ENCODE assay signal across 1 cellular context in genomic region chr6:41527721-41528408, GRCh38.
TF ChIP-seq lines count a peak whose summit lies in the region.

No MANE protein-coding gene starts in this region.

TF ChIP-seq in IMR-90, 13 proteins besides CTCF, POLR2A, EP300 and RAD21 (continued from another document):
- TF ChIP-seq NFE2L2 (IDR thresholded peaks at IDR 0.05; ENCODE audit: low read depth, low read length), result no peak
- TF ChIP-seq USF2 (IDR thresholded peaks at IDR 0.05; ENCODE audit: low read depth, low read length), result no peak
- TF ChIP-seq CEBPB (IDR thresholded peaks at IDR 0.05; ENCODE audit: low read depth, low read length), result no peak
